Comparison of ENCODE assay signal across 27 cellular contexts in genomic region chr22:25645964-25646363, GRCh38.
A peak's percentile ranks its signal among the peaks of the same experiment; 100 is the strongest.
DNase-seq lines count a peak whose midpoint lies in the region; ATAC-seq, FAIRE-seq and TF ChIP-seq lines count a peak whose summit lies in the region.
"Had no signal": no experiment of that assay in that cellular context is flagged by ENCODE, and none has a peak within 500 bp of the region (broad histone marks: within the 10 kb centered on the region; RNA-seq: fewer than 3 reads in every experiment).

No MANE protein-coding gene starts in this region.

- ATAC-seq in memory B cell (ENCODE audit: low read depth) = no peak
- ATAC-seq in psoas muscle = no peak
- ATAC-seq: activated CD4-positive, alpha-beta T cell treated with anti-CD3 and anti-CD28 coated beads for 36 hours; K562; natural killer cell treated with Interleukin-12 subunit alpha and Interleukin-12 subunit beta and Interleukin-15 and Interleukin-18, amount 100 ng/mL, for 72 hours had no signal

- DNase-seq in H54 (ENCODE audit: insufficient read length, low spot score) = peak; percentile 7
- DNase-seq in LoVo (ENCODE audit: low spot score) = peak; percentile 16
- DNase-seq in mammary epithelial cell = peak; percentile 58
- no peak for DNase-seq in memory B cell (ENCODE audit: low spot score in 2 of 2)
- DNase-seq in psoas muscle = no peak
- DNase-seq in suprapubic skin (ENCODE audit: low spot score in 2 of 2) = no peak
- DNase-seq in NCI-H2081 (lab: John Stamatoyannopoulos, UW) = no peak
- DNase-seq: activated CD4-positive, alpha-beta T cell treated with anti-CD3 and anti-CD28 coated beads for 36 hours; activated naive CD4-positive, alpha-beta T cell treated with anti-CD3 and anti-CD28 coated beads, Interleukin-2, amount 50 U/mL, for 16 hours; C1 segment of cervical spinal cord; COR-L47; dermis blood vessel endothelial cell; GF-D8; head of caudate nucleus; kidney; NCI-H1436; NCI-H446; NCI-H82; RPMI8226; SK-N-SH; T-helper 2 cell; testis had no signal

- H3K4me2 ChIP-seq in mammary epithelial cell (ENCODE audit: insufficient read depth, low read depth, low read length) = no peak overlapping the region
- H3K4me2 ChIP-seq: SK-N-SH had no signal

- TF ChIP-seq CTCF in mammary epithelial cell (conservative IDR thresholded peaks at IDR 0.05 in 1 of 2, IDR thresholded peaks at IDR 0.05 in 1 of 2; ENCODE audit: extremely low read depth in 1 of 2, insufficient read depth in 1 of 2, low read depth in 1 of 2, low read length in 2 of 2) = no peak
- no peak for TF ChIP-seq CTCF in psoas muscle (IDR thresholded peaks at IDR 0.05)
- TF ChIP-seq CTCF in suprapubic skin (IDR thresholded peaks at IDR 0.05) = no peak

- H3K27ac Mint-ChIP-seq in memory B cell = peak overlapping the region; percentile 3
- H3K27ac Mint-ChIP-seq: activated CD4-positive, alpha-beta T cell treated with anti-CD3 and anti-CD28 coated beads for 36 hours; natural killer cell treated with Interleukin-12 subunit alpha and Interleukin-12 subunit beta and Interleukin-15 and Interleukin-18, amount 100 ng/mL, for 72 hours had no signal

- H3K79me2 ChIP-seq in mammary epithelial cell (ENCODE audit: insufficient read depth, low read length) = peaks cover 2% of the 10 kb centered on the region

- CTCF ChIA-PET in mammary epithelial cell (lab: Charles Lee; ENCODE audit: low non-redundant PET) = no interaction called here

- TF ChIP-seq EP300 in suprapubic skin (IDR thresholded peaks at IDR 0.05) = no peak

- no peaks in the 10 kb centered on the region for H3K27me3 Mint-ChIP-seq in memory B cell
- H3K27me3 Mint-ChIP-seq: activated CD4-positive, alpha-beta T cell treated with anti-CD3 and anti-CD28 coated beads for 36 hours had no signal

- H3K4me1 ChIP-seq in mammary epithelial cell (ENCODE audit: insufficient read depth, low read length) (peaks cover 6% of the 10 kb centered on the region), psoas muscle (no peaks in the 10 kb centered on the region), suprapubic skin (no peaks in the 10 kb centered on the region)
- H3K4me1 ChIP-seq: testis had no signal

- in situ Hi-C loops in mammary epithelial cell (cut with MboI; ENCODE audit: low sequenced_read_pairs in 2 of 2) = no loop called here

- dilution Hi-C loops in mammary epithelial cell (cut with HindIII; ENCODE audit: low sequenced_read_pairs) = no loop called here

- H3K9me3 ChIP-seq in mammary epithelial cell (replicated peaks; ENCODE audit: insufficient read depth, low read length) (no peaks in the 10 kb centered on the region), psoas muscle (no peaks in the 10 kb centered on the region), suprapubic skin (no peaks in the 10 kb centered on the region)
- H3K9me3 ChIP-seq: right atrium auricular region, SK-N-SH, testis had no signal

- peaks cover 34% of the 10 kb centered on the region for H3K4me1 Mint-ChIP-seq in memory B cell

- H3K4me3 ChIP-seq in mammary epithelial cell (replicated peaks in 1 of 3; ENCODE audit: insufficient read depth in 1 of 3, low read depth in 2 of 3, low read length in 3 of 3) = no peak overlapping the region
- H3K4me3 ChIP-seq in psoas muscle = no peak overlapping the region
- no peak overlapping the region for H3K4me3 ChIP-seq in suprapubic skin
- H3K4me3 ChIP-seq: K562, right atrium auricular region, testis had no signal

- intact Hi-C loops in mammary epithelial cell (cut with micrococcal nuclease) (no loop called here), psoas muscle (cut with DNase I) (no loop called here)

- no peaks in the 10 kb centered on the region for H3K27me3 ChIP-seq in mammary epithelial cell (ENCODE audit: insufficient read depth, low read length)
- H3K27me3 ChIP-seq in psoas muscle (ENCODE audit: insufficient read depth in 3 of 3, low read length in 2 of 3) = no peaks in the 10 kb centered on the region
- no peaks in the 10 kb centered on the region for H3K27me3 ChIP-seq in suprapubic skin
- H3K27me3 ChIP-seq: right atrium auricular region, testis had no signal

- H2AFZ ChIP-seq in mammary epithelial cell (ENCODE audit: low read depth, low read length) = no peak overlapping the region

- H3K9me3 Mint-ChIP-seq in memory B cell = peaks cover 3% of the 10 kb centered on the region
- H3K9me3 Mint-ChIP-seq: natural killer cell treated with Interleukin-12 subunit alpha and Interleukin-12 subunit beta and Interleukin-15 and Interleukin-18, amount 100 ng/mL, for 72 hours had no signal

- TF ChIP-seq POLR2A in H54 (IDR thresholded peaks at IDR 0.05; ENCODE audit: low read depth, low read length) (no peak), suprapubic skin (IDR thresholded peaks at IDR 0.05) (no peak)

- no peak overlapping the region for H3K4me3 Mint-ChIP-seq in memory B cell
- H3K4me3 Mint-ChIP-seq: activated CD4-positive, alpha-beta T cell treated with anti-CD3 and anti-CD28 coated beads for 36 hours; natural killer cell treated with Interleukin-12 subunit alpha and Interleukin-12 subunit beta and Interleukin-15 and Interleukin-18, amount 100 ng/mL, for 72 hours had no signal

- H3K36me3 ChIP-seq in mammary epithelial cell (ENCODE audit: insufficient read depth, low read length) = no peaks in the 10 kb centered on the region
- no peaks in the 10 kb centered on the region for H3K36me3 ChIP-seq in psoas muscle (ENCODE audit: insufficient read depth in 1 of 2, low read depth in 1 of 2)
- H3K36me3 ChIP-seq in suprapubic skin = no peaks in the 10 kb centered on the region
- H3K36me3 ChIP-seq: right atrium auricular region had no signal

- H3K27ac ChIP-seq in mammary epithelial cell (ENCODE audit: insufficient read depth, low read depth, low read length) (no peak overlapping the region), psoas muscle (no peak overlapping the region), suprapubic skin (no peak overlapping the region)
- H3K27ac ChIP-seq: right atrium auricular region, testis had no signal

- no peak for FAIRE-seq in H54 (lab: Jason Lieb, UNC)
- FAIRE-seq: endometrium, K562, kidney, urothelium cell line had no signal

- no peak overlapping the region for H3K9ac ChIP-seq in mammary epithelial cell (ENCODE audit: insufficient read depth, low read length)
- H3K9ac ChIP-seq: SK-N-SH had no signal

- WGBS in mammary epithelial cell (ENCODE audit: low coverage, missing lambda C conversion rate) = 100% methylated on average over 1 of the region's 1 CpG
- 96 to 100% (median 97%) methylated on average over 1 of the region's 1 CpG for WGBS in psoas muscle, 3 donors
- 100% methylated on average over 1 of the region's 1 CpG for WGBS in suprapubic skin

- peaks cover 26% of the 10 kb centered on the region for H3K36me3 Mint-ChIP-seq in memory B cell
- H3K36me3 Mint-ChIP-seq: natural killer cell treated with Interleukin-12 subunit alpha and Interleukin-12 subunit beta and Interleukin-15 and Interleukin-18, amount 100 ng/mL, for 72 hours had no signal

- no peaks in the 10 kb centered on the region for H4K20me1 ChIP-seq in mammary epithelial cell (ENCODE audit: insufficient read depth, low read length)

- BruUV-seq in mammary epithelial cell (replicated peaks; lab: Mats Ljungman, UMichigan) = no TSS peak

Comparison
In these comparisons a context has a peak if more than half of its experiments do, and no peak if none do; other contexts are left out.
1. DNase-seq: peak in H54 (single experiment), LoVo (single experiment) and mammary epithelial cell (single experiment); none in memory B cell (0 of 2), psoas muscle (0 of 2), suprapubic skin (0 of 2) and NCI-H2081 (0 of 2).